ENCODE assay signal across 16 cellular contexts in genomic region chr4:89174784-89175183, GRCh38.
A peak's percentile ranks its signal among the peaks of the same experiment; 100 is the strongest.
DNase-seq lines count a peak whose midpoint lies in the region; ATAC-seq and TF ChIP-seq lines count a peak whose summit lies in the region.
"Had no signal": no experiment of that assay in that cellular context is flagged by ENCODE, and none has a peak within 500 bp of the region (broad histone marks: within the 10 kb centered on the region; RNA-seq: fewer than 3 reads in every experiment).

No MANE protein-coding gene starts in this region.

- TF ChIP-seq CTCF in IMR-90 (conservative IDR thresholded peaks at IDR 0.05; ENCODE audit: low read depth, low read length) = no peak

- POLR2A ChIA-PET in IMR-90 (lab: Charles Lee; ENCODE audit: unreplicated experiment) = no interaction called here

- H2BK15ac ChIP-seq in IMR-90 (ENCODE audit: low read depth, low read length) = no peak overlapping the region

- H3K27ac Mint-ChIP-seq in stimulated activated effector memory CD8-positive, alpha-beta T cell treated with anti-CD3 and anti-CD28 coated beads, Interleukin-12 subunit alpha, Interleukin-12 subunit beta, amount 100 ng/mL, for 72 hours = peak overlapping the region; percentile 3
- H3K27ac Mint-ChIP-seq: B cell; CD4-positive, alpha-beta T cell; CD8-positive, alpha-beta T cell had no signal

- no peak overlapping the region for H3K14ac ChIP-seq in IMR-90 (replicated peaks; ENCODE audit: low read depth, low read length)

- DNase-seq in IMR-90 (no peak), dermis blood vessel endothelial cell (no peak)
- DNase-seq in stimulated activated effector memory CD8-positive, alpha-beta T cell treated with anti-CD3 and anti-CD28 coated beads, Interleukin-12 subunit alpha, Interleukin-12 subunit beta, amount 100 ng/mL, for 72 hours (ENCODE audit: low spot score in 2 of 2) = no peak
- DNase-seq: 8988T; AML-193; Caco-2; Calu3; CD4-positive, alpha-beta T cell; CD8-positive, alpha-beta T cell; DMS79 treated with DMSO at 0.1 percent for 48 hours; GF-D8 had no signal

- H3K9me3 ChIP-seq in IMR-90 (ENCODE audit: control insufficient read depth, insufficient read depth, low read length) = no peaks in the 10 kb centered on the region
- H3K9me3 ChIP-seq: BLaER1 treated with 17β-estradiol and CSF1 and Interleukin-3, amounts not matched to agents 10 nM and 100 nM; Caco-2 had no signal

- dilution Hi-C loops in IMR-90 (cut with HindIII; ENCODE audit: low sequenced_read_pairs, unreplicated experiment) = no loop called here

- no peak overlapping the region for H4K5ac ChIP-seq in IMR-90 (ENCODE audit: low read depth, low read length)

- H3K36me3 ChIP-seq in IMR-90 (ENCODE audit: control insufficient read depth, insufficient read depth, low read length) = no peaks in the 10 kb centered on the region
- H3K36me3 ChIP-seq: BLaER1 treated with 17β-estradiol and CSF1 and Interleukin-3, amounts not matched to agents 10 nM and 100 nM had no signal

- H3K9me3 Mint-ChIP-seq in stimulated activated effector memory CD8-positive, alpha-beta T cell treated with anti-CD3 and anti-CD28 coated beads, Interleukin-12 subunit alpha, Interleukin-12 subunit beta, amount 100 ng/mL, for 72 hours = no peaks in the 10 kb centered on the region
- H3K9me3 Mint-ChIP-seq: CD4-positive, alpha-beta T cell; CD8-positive, alpha-beta T cell had no signal

- no peak overlapping the region for H4K91ac ChIP-seq in IMR-90 (ENCODE audit: insufficient read depth, low read depth, low read length)

- H2AFZ ChIP-seq in IMR-90 (replicated peaks; ENCODE audit: low read length, poor library complexity) = no peak overlapping the region

- no peak overlapping the region for H3K27ac ChIP-seq in IMR-90 (ENCODE audit: insufficient read depth, low read length)
- H3K27ac ChIP-seq: BLaER1 treated with 17β-estradiol and CSF1 and Interleukin-3, amounts not matched to agents 10 nM and 100 nM; C4-2B had no signal

- no peak overlapping the region for H2BK120ac ChIP-seq in IMR-90 (ENCODE audit: low read depth, low read length)

- H3K36me3 Mint-ChIP-seq in stimulated activated effector memory CD8-positive, alpha-beta T cell treated with anti-CD3 and anti-CD28 coated beads, Interleukin-12 subunit alpha, Interleukin-12 subunit beta, amount 100 ng/mL, for 72 hours = no peaks in the 10 kb centered on the region
- H3K36me3 Mint-ChIP-seq: CD8-positive, alpha-beta T cell had no signal

- H4K8ac ChIP-seq in IMR-90 (ENCODE audit: low read depth in 2 of 2, low read length in 2 of 2) = no peak overlapping the region

- no peak overlapping the region for H2BK20ac ChIP-seq in IMR-90 (ENCODE audit: low read depth, low read length)

- H3K9me1 ChIP-seq in IMR-90 (ENCODE audit: insufficient read depth, low read length) = no peaks in the 10 kb centered on the region

- H3K4me1 ChIP-seq in IMR-90 (ENCODE audit: control insufficient read depth, insufficient read depth, low read length) = no peaks in the 10 kb centered on the region
- H3K4me1 ChIP-seq: BLaER1 treated with 17β-estradiol and CSF1 and Interleukin-3, amounts not matched to agents 10 nM and 100 nM; Caco-2 had no signal

- H4K20me1 ChIP-seq in IMR-90 (ENCODE audit: insufficient read depth, low read length) = no peaks in the 10 kb centered on the region
- H4K20me1 ChIP-seq: BLaER1 treated with 17β-estradiol and CSF1 and Interleukin-3, amounts not matched to agents 10 nM and 100 nM had no signal

- in situ Hi-C loops in IMR-90 (cut with MboI; ENCODE audit: low sequenced_read_pairs) = no loop called here

- no peaks in the 10 kb centered on the region for H3K27me3 ChIP-seq in IMR-90 (ENCODE audit: control insufficient read depth, insufficient read depth, low read length)
- H3K27me3 ChIP-seq: BLaER1 treated with 17β-estradiol and CSF1 and Interleukin-3, amounts not matched to agents 10 nM and 100 nM had no signal

- 88% methylated on average over 1 of the region's 6 CpGs; no CpG with 5 or more reads in 1 of the 2 experiments for WGBS in IMR-90 (ENCODE audit: extremely low coverage in 2 of 2, insufficient read length in 1 of 2), 2 experiments

- no TSS peak for BruUV-seq in IMR-90 (replicated peaks; lab: Mats Ljungman, UMichigan)

- no peak overlapping the region for H3K4ac ChIP-seq in IMR-90 (ENCODE audit: low read depth, low read length)

- no peak overlapping the region for H3K4me3 ChIP-seq in IMR-90 (ENCODE audit: insufficient read depth, low read depth, low read length)
- H3K4me3 ChIP-seq: BLaER1 treated with 17β-estradiol and CSF1 and Interleukin-3, amounts not matched to agents 10 nM and 100 nM had no signal

- H2BK5ac ChIP-seq in IMR-90 (ENCODE audit: low read depth, low read length, poor library complexity, severe bottlenecking) = no peak overlapping the region

- ATAC-seq in IMR-90 (ENCODE audit: low read depth) (no peak), HG02798 (IDR thresholded peaks at IDR 0.05; ENCODE audit: poor library complexity, unreplicated experiment) (no peak), GM18909 (IDR thresholded peaks at IDR 0.05; ENCODE audit: poor library complexity, unreplicated experiment) (no peak)
- no peak for ATAC-seq in stimulated activated effector memory CD8-positive, alpha-beta T cell treated with anti-CD3 and anti-CD28 coated beads, Interleukin-12 subunit alpha, Interleukin-12 subunit beta, amount 100 ng/mL, for 72 hours
- ATAC-seq: CD8-positive, alpha-beta T cell had no signal

- no peaks in the 10 kb centered on the region for H3K79me1 ChIP-seq in IMR-90 (ENCODE audit: low read depth in 1 of 2, low read length in 2 of 2)

- H2AK5ac ChIP-seq in IMR-90 (ENCODE audit: low read depth, low read length) = no peak overlapping the region

- intact Hi-C loops in IMR-90 (cut with micrococcal nuclease) = no loop called here

- no peak overlapping the region for H3K18ac ChIP-seq in IMR-90 (ENCODE audit: low read depth, low read length)

- no peak overlapping the region for H3K23ac ChIP-seq in IMR-90 (ENCODE audit: low read depth, low read length)

- no peak overlapping the region for H3K56ac ChIP-seq in IMR-90 (ENCODE audit: extremely low read depth, insufficient read depth, low read length)

- CTCF ChIA-PET in IMR-90 (lab: Yijun Ruan, JAX) = no interaction called here

- H3K9ac ChIP-seq in IMR-90 (ENCODE audit: low read depth, low read length) = no peak overlapping the region
- H3K9ac ChIP-seq: BLaER1 treated with 17β-estradiol and CSF1 and Interleukin-3, amounts not matched to agents 10 nM and 100 nM had no signal

- no peak overlapping the region for H3K4me3 Mint-ChIP-seq in stimulated activated effector memory CD8-positive, alpha-beta T cell treated with anti-CD3 and anti-CD28 coated beads, Interleukin-12 subunit alpha, Interleukin-12 subunit beta, amount 100 ng/mL, for 72 hours
- H3K4me3 Mint-ChIP-seq: B cell; CD4-positive, alpha-beta T cell; CD8-positive, alpha-beta T cell had no signal

- no peak for TF ChIP-seq RAD21 in IMR-90 (IDR thresholded peaks at IDR 0.05; ENCODE audit: low read length)

- no peak overlapping the region for H3K4me2 ChIP-seq in IMR-90 (ENCODE audit: low read depth, low read length)
- H3K4me2 ChIP-seq: BLaER1 treated with 17β-estradiol and CSF1 and Interleukin-3, amounts not matched to agents 10 nM and 100 nM had no signal

- no peaks in the 10 kb centered on the region for H3K4me1 Mint-ChIP-seq in stimulated activated effector memory CD8-positive, alpha-beta T cell treated with anti-CD3 and anti-CD28 coated beads, Interleukin-12 subunit alpha, Interleukin-12 subunit beta, amount 100 ng/mL, for 72 hours
- H3K4me1 Mint-ChIP-seq: B cell had no signal

- H2AK9ac ChIP-seq in IMR-90 (replicated peaks; ENCODE audit: low read depth, low read length, poor library complexity) = peak overlapping the region; percentile 48

- no peak for TF ChIP-seq POLR2A in IMR-90 (IDR thresholded peaks at IDR 0.05; ENCODE audit: low read depth, low read length)

TF ChIP-seq in IMR-90, 13 proteins besides CTCF, POLR2A, EP300 and RAD21:
- TF ChIP-seq FOS (IDR thresholded peaks at IDR 0.05; ENCODE audit: low read depth, low read length) (no peak), CEBPB (IDR thresholded peaks at IDR 0.05; ENCODE audit: low read depth, low read length) (no peak), SMC3 (IDR thresholded peaks at IDR 0.05; ENCODE audit: low read depth, low read length) (no peak), RCOR1 (IDR thresholded peaks at IDR 0.05; ENCODE audit: insufficient replicate concordance, low read length) (no peak), MXI1 (IDR thresholded peaks at IDR 0.05; ENCODE audit: borderline replicate concordance, low read depth, low read length) (no peak), MAFK (IDR thresholded peaks at IDR 0.05; ENCODE audit: low read depth, low read length) (no peak), NFE2L2 (IDR thresholded peaks at IDR 0.05; ENCODE audit: low read depth, low read length) (no peak), BHLHE40 (IDR thresholded peaks at IDR 0.05; ENCODE audit: low read depth, low read length) (no peak), MAZ (IDR thresholded peaks at IDR 0.05; ENCODE audit: borderline replicate concordance, low read depth, low read length) (no peak), ELK1 (IDR thresholded peaks at IDR 0.05; ENCODE audit: borderline replicate concordance, low read depth, low read length) (no peak), RFX5 (IDR thresholded peaks at IDR 0.05; ENCODE audit: low read depth, low read length) (no peak), CHD1 (IDR thresholded peaks at IDR 0.05; ENCODE audit: low read depth, low read length) (no peak), USF2 (IDR thresholded peaks at IDR 0.05; ENCODE audit: low read depth, low read length) (no peak)
